1 cellular context compared by ENCODE assay signal in genomic region chr9:134335490-134336173, GRCh38.
TF ChIP-seq lines count a peak whose summit lies in the region.

No MANE protein-coding gene starts in this region.

TF ChIP-seq in HepG2, 621 proteins besides CTCF, POLR2A, EP300 and RAD21 (continued from another document and continues in another):
- TF ChIP-seq ZNF598 (CRISPR knock-in tag; IDR thresholded peaks at IDR 0.05; ENCODE audit: borderline replicate concordance) (no peak), ZNF160 (CRISPR knock-in tag; IDR thresholded peaks at IDR 0.05) (no peak), HDAC2 (CRISPR knock-in tag; IDR thresholded peaks at IDR 0.05) (0 out of 2 replicates have a peak, but pooled peaks have one; percentile 38), NRL (CRISPR knock-in tag; IDR thresholded peaks at IDR 0.05; ENCODE audit: borderline replicate concordance) (peak; percentile 53; the same call in 1 of the 2 replicates), SP4 (CRISPR knock-in tag; IDR thresholded peaks at IDR 0.05) (no peak), ZUFSP (CRISPR knock-in tag; IDR thresholded peaks at IDR 0.05; ENCODE audit: borderline replicate concordance) (no peak), KDM1A (CRISPR knock-in tag; IDR thresholded peaks at IDR 0.05) (no peak), ATF4 (CRISPR knock-in tag; IDR thresholded peaks at IDR 0.05) (no peak), ZBTB4 (CRISPR knock-in tag; IDR thresholded peaks at IDR 0.05; ENCODE audit: borderline replicate concordance) (no peak), ZSCAN21 (CRISPR knock-in tag; IDR thresholded peaks at IDR 0.05; ENCODE audit: borderline replicate concordance) (no peak), PATZ1 (CRISPR knock-in tag; IDR thresholded peaks at IDR 0.05) (peak; percentile 52; the same call in 1 of the 2 replicates), TCF12 (IDR thresholded peaks at IDR 0.05) (no peak), TCF12 (CRISPR knock-in tag; IDR thresholded peaks at IDR 0.05) (peak; percentile 27; the same call in 1 of the 2 replicates), DR1 (CRISPR knock-in tag; IDR thresholded peaks at IDR 0.05) (no peak), ZNF597 (CRISPR knock-in tag; IDR thresholded peaks at IDR 0.05) (no peak), CCAR2 (optimal IDR thresholded peaks at IDR 0.05; ENCODE audit: low read depth, low read length) (no peak), ZSCAN29 (CRISPR knock-in tag; conservative IDR thresholded peaks at IDR 0.05) (0 out of 2 replicates have a peak, but pooled peaks have one; percentile 22), SALL1 (CRISPR knock-in tag; IDR thresholded peaks at IDR 0.05) (peak; percentile 54), PAXIP1 (CRISPR knock-in tag; conservative IDR thresholded peaks at IDR 0.05) (peak; percentile 83), ZSCAN25 (CRISPR knock-in tag; IDR thresholded peaks at IDR 0.05) (peak; percentile 84), ZNF512 (CRISPR knock-in tag; IDR thresholded peaks at IDR 0.05) (no peak), HNF1A (IDR thresholded peaks at IDR 0.05; ENCODE audit: low read depth) (peak; percentile 68), HNF1A (CRISPR knock-in tag; IDR thresholded peaks at IDR 0.05; ENCODE audit: borderline replicate concordance) (peak; percentile 80), ATAD3A (CRISPR knock-in tag; IDR thresholded peaks at IDR 0.05) (no peak), YY1 (IDR thresholded peaks at IDR 0.05; ENCODE audit: insufficient read depth, insufficient replicate concordance, low read depth, low read length) (peak; percentile 13), ZGPAT (CRISPR knock-in tag; IDR thresholded peaks at IDR 0.05) (no peak; the same call in 1 of the 2 replicates), MBNL3 (CRISPR knock-in tag; conservative IDR thresholded peaks at IDR 0.05) (no peak), RCOR2 (CRISPR knock-in tag; IDR thresholded peaks at IDR 0.05) (no peak), ETS1 (CRISPR knock-in tag; IDR thresholded peaks at IDR 0.05) (no peak)
